In the genomic region with DNA sequence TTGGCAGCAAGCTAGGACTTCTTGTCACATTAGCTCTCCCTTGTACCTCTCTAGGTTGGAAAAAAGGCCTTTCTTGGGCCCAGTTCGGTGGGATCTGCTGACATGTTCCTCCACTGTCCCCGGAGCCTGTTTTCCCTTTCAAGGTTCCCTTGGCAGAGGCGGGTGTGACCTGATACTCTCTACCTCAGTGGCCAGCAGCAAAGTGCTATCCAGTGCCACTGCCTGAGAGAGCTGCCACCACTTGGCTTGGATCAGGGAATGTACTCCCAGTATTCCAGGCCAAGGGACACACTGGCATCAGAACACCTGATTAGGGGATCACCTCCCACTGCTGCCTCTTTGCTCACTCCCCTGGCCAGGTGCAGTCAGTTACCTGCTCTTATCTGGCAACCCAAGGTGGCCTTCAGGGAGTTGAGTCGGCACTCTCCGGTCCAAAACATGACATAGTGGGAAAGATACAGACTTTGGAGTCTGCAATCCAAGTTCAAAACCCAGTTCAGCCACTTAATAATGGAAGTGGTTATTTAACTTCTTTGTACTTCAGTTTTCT, we compare ENCODE assay signal across 18 cellular contexts. TPM values are rescaled to one million over a fixed set of nuclear protein-coding genes. Genes with fewer than 3 reads are reported as not detected.
"Had no signal": no experiment of that assay in that cellular context is flagged by ENCODE, and none has a peak within 500 bp of the region (broad histone marks: within the 10 kb centered on the region; RNA-seq: fewer than 3 reads in every experiment).

No MANE protein-coding gene starts in this region.

- H3K4me1 ChIP-seq: spleen, uterus had no signal

- H3K9me3 ChIP-seq: ovary, spleen, tibial nerve, uterus had no signal

- H3K4me3 ChIP-seq: lung, ovary, spleen, tibial nerve, uterus had no signal

- ATAC-seq: left lobe of liver; naive thymus-derived CD4-positive, alpha-beta T cell; sciatic nerve; stimulated activated effector memory CD8-positive, alpha-beta T cell treated with anti-CD3 and anti-CD28 coated beads, Interleukin-12 subunit alpha, Interleukin-12 subunit beta, amount 100 ng/mL, for 72 hours had no signal

- DNase-seq: hippocampal formation; kidney glomerular epithelial cell; left cardiac atrium; mesendoderm; naive thymus-derived CD4-positive, alpha-beta T cell; nephron progenitor cell; ovary; small intestine; spleen; stimulated activated CD4-positive, alpha-beta T cell treated with anti-CD3 and anti-CD28 coated beads, Interleukin-4, amount 100 ng/mL, for 24 hours; stimulated activated naive CD4-positive, alpha-beta T cell; substantia nigra; uterus had no signal

- H3K27me3 ChIP-seq: ovary, tibial nerve, uterus had no signal

- H3K27ac ChIP-seq: ovary, spleen, tibial nerve, uterus had no signal

- H3K36me3 ChIP-seq: ovary, spleen, tibial nerve, uterus had no signal

RNA-seq across cellular contexts. Expression of a gene that starts 17.8 kb away (rescaled TPM):
- polyA plus RNA-seq: naive thymus-derived CD4-positive, alpha-beta T cell had no signal
